In the genomic region with DNA sequence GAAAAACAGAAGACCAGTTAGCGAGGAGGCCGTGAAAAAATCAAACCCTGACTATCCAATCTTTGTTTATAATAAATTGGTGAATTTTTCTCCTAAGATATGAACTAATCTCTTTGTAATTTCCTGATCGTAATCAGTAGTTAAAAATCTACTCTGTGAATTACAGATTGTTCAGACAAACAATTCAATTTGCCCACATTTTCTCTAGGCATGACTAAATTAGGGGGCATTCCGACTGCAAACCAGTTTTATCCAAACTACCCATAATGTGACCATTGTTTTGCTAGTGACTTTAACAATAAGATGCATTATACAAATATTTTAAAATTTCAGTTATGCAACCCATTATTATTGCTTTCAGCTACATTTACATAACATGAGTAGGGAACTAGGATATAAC, we compare ENCODE assay signal across 1 cellular context.
TF ChIP-seq lines count a peak whose summit lies in the region.

No MANE protein-coding gene starts in this region.

TF ChIP-seq in SK-N-SH, 30 proteins besides CTCF, POLR2A, EP300 and RAD21 (continued from another document):
- TF ChIP-seq SIN3A (IDR thresholded peaks at IDR 0.05; ENCODE audit: borderline replicate concordance, low read depth, low read length): no peak
